ENCODE assay signal across 12 cellular contexts in genomic region chr10:14782691-14783363, GRCh38. TPM values are rescaled to one million over a fixed set of nuclear protein-coding genes. Genes with fewer than 3 reads are reported as not detected.
DNase-seq lines count a peak whose midpoint lies in the region; ATAC-seq and TF ChIP-seq lines count a peak whose summit lies in the region.
"Had no signal": no experiment of that assay in that cellular context is flagged by ENCODE, and none has a peak within 500 bp of the region (broad histone marks: within the 10 kb centered on the region; RNA-seq: fewer than 3 reads in every experiment).

No MANE protein-coding gene starts in this region.

- peak; percentile 55 for ATAC-seq in left lung
- no peak for ATAC-seq in GM19397 (IDR thresholded peaks at IDR 0.05; ENCODE audit: unreplicated experiment)
- ATAC-seq: stimulated activated memory B cell treated with anti-CD40 and anti-IgM and Interleukin-4, amounts not matched to agents 10 μg/mL and 1 μg/mL and 100 μg/mL, for 72 hours had no signal

- H3K4me3 ChIP-seq in BLaER1 (no peak overlapping the region), left lung (no peak overlapping the region)

- H3K36me3 Mint-ChIP-seq in activated naive CD8-positive, alpha-beta T cell treated with anti-CD3 and anti-CD28 coated beads for 36 hours, result peaks cover 1% of the 10 kb centered on the region
- H3K36me3 Mint-ChIP-seq: stimulated activated memory B cell treated with anti-CD40 and anti-IgM and Interleukin-4, amounts not matched to agents 10 μg/mL and 1 μg/mL and 100 μg/mL, for 72 hours had no signal

- H3K9ac ChIP-seq in BLaER1, result no peak overlapping the region

- H3K27me3 Mint-ChIP-seq in activated naive CD8-positive, alpha-beta T cell treated with anti-CD3 and anti-CD28 coated beads for 36 hours, result no peaks in the 10 kb centered on the region
- H3K27me3 Mint-ChIP-seq: central memory CD8-positive, alpha-beta T cell; stimulated activated memory B cell treated with anti-CD40 and anti-IgM and Interleukin-4, amounts not matched to agents 10 μg/mL and 1 μg/mL and 100 μg/mL, for 72 hours had no signal

- TF ChIP-seq CTCF in left lung (IDR thresholded peaks at IDR 0.05), result no peak
- no peak for TF ChIP-seq CTCF in GM13977 (IDR thresholded peaks at IDR 0.05; ENCODE audit: extremely low read depth, insufficient read depth, missing control alignments)

- H4K20me1 ChIP-seq in BLaER1, result no peaks in the 10 kb centered on the region

- H3K9me3 ChIP-seq in BLaER1 (peaks cover 12% of the 10 kb centered on the region), left lung (peaks cover 0 to 4% of the 10 kb centered on the region in 2 donors)

- H3K27ac ChIP-seq in BLaER1, result no peak overlapping the region
- H3K27ac ChIP-seq in left lung, result peak overlapping the region in 1 of 2 donors; percentile 3

- H3K4me1 ChIP-seq in BLaER1, result peaks cover 26% of the 10 kb centered on the region
- peaks cover 10 to 14% of the 10 kb centered on the region in 2 donors for H3K4me1 ChIP-seq in left lung

- peaks cover 4% of the 10 kb centered on the region for H3K4me1 Mint-ChIP-seq in activated naive CD8-positive, alpha-beta T cell treated with anti-CD3 and anti-CD28 coated beads for 36 hours
- H3K4me1 Mint-ChIP-seq: stimulated activated memory B cell treated with anti-CD40 and anti-IgM and Interleukin-4, amounts not matched to agents 10 μg/mL and 1 μg/mL and 100 μg/mL, for 72 hours had no signal

- peak; percentile 90 for DNase-seq in HT-29 (ENCODE audit: low spot score)
- DNase-seq in activated naive CD8-positive, alpha-beta T cell treated with anti-CD3 and anti-CD28 coated beads for 36 hours, result no peak
- DNase-seq in left lung, result no peak
- DNase-seq in GM13977 (ENCODE audit: low spot score), result no peak
- DNase-seq in NCI-H1436 treated with DMSO at 0.1 percent for 48 hours (lab: John Stamatoyannopoulos, UW), result no peak
- DNase-seq in inferior parietal cortex (ENCODE audit: extremely low spot score), result no peak
- DNase-seq: DMS79 treated with DMSO at 0.1 percent for 48 hours, NCI-H524 had no signal

- H3K27me3 ChIP-seq in BLaER1, result no peaks in the 10 kb centered on the region
- H3K27me3 ChIP-seq in left lung, result no peaks in the 10 kb centered on the region

- H3K36me3 ChIP-seq in BLaER1 (no peaks in the 10 kb centered on the region), left lung (no peaks in the 10 kb centered on the region)

- intact Hi-C loops in left lung (cut with DNase I), result no loop called here

- peak overlapping the region; percentile 54 for H3K4me2 ChIP-seq in BLaER1

- H3K27ac Mint-ChIP-seq in activated naive CD8-positive, alpha-beta T cell treated with anti-CD3 and anti-CD28 coated beads for 36 hours, result peak overlapping the region; percentile 62
- H3K27ac Mint-ChIP-seq: stimulated activated memory B cell treated with anti-CD40 and anti-IgM and Interleukin-4, amounts not matched to agents 10 μg/mL and 1 μg/mL and 100 μg/mL, for 72 hours had no signal

- in situ Hi-C loops in GM13977 (cut with MboI; ENCODE audit: low pct_unique_long_range_greater_than_20kb, low sequenced_read_pairs, unreplicated experiment), result no loop called here

- H3K4me3 Mint-ChIP-seq in activated naive CD8-positive, alpha-beta T cell treated with anti-CD3 and anti-CD28 coated beads for 36 hours, result no peak overlapping the region
- H3K4me3 Mint-ChIP-seq: central memory CD8-positive, alpha-beta T cell; stimulated activated memory B cell treated with anti-CD40 and anti-IgM and Interleukin-4, amounts not matched to agents 10 μg/mL and 1 μg/mL and 100 μg/mL, for 72 hours had no signal

- peaks cover 5% of the 10 kb centered on the region for H3K9me3 Mint-ChIP-seq in activated naive CD8-positive, alpha-beta T cell treated with anti-CD3 and anti-CD28 coated beads for 36 hours
- H3K9me3 Mint-ChIP-seq: stimulated activated memory B cell treated with anti-CD40 and anti-IgM and Interleukin-4, amounts not matched to agents 10 μg/mL and 1 μg/mL and 100 μg/mL, for 72 hours had no signal

RNA-seq across cellular contexts. Expression of gene FAM107B, which starts 8.1 kb away (rescaled TPM):
- 11.0 and 14.1 TPM in 2 replicates for total RNA-seq in HT-29 (2014; rRNA removed; shearing (Covaris generic))
- 100 to 1,000 TPM; 195 to 203 TPM for total RNA-seq in activated naive CD8-positive, alpha-beta T cell treated with anti-CD3 and anti-CD28 coated beads for 36 hours
- total RNA-seq in left lung, result 10 to 100 TPM; 66.2 to 75.6 TPM

RNA-seq across cellular contexts. Expression of gene CDNF, which starts 55.0 kb away (rescaled TPM):
- total RNA-seq in HT-29 (2014; rRNA removed; shearing (Covaris generic)), result not detected in 2 replicates
- total RNA-seq in activated naive CD8-positive, alpha-beta T cell treated with anti-CD3 and anti-CD28 coated beads for 36 hours, result 1 to 10 TPM in 1 of 2 experiments, under 1 TPM in 1; 0.96 to 1.6 TPM
- under 1 TPM; 0.38 to 0.71 TPM for total RNA-seq in left lung

RNA-seq across cellular contexts. Expression of gene HSPA14, which starts 55.3 kb away (rescaled TPM):
- 15.1 and 21.6 TPM in 2 replicates for total RNA-seq in HT-29 (2014; rRNA removed; shearing (Covaris generic))
- total RNA-seq in activated naive CD8-positive, alpha-beta T cell treated with anti-CD3 and anti-CD28 coated beads for 36 hours, result 10 to 100 TPM; 45.9 to 50.5 TPM
- 10 to 100 TPM in 1 of 2 donors, 1 to 10 TPM in 1; 6.6 to 13.6 TPM for total RNA-seq in left lung

RNA-seq across cellular contexts. Expression of gene MSANTD7, which starts 55.3 kb away (rescaled TPM):
- total RNA-seq in HT-29 (2014; rRNA removed; shearing (Covaris generic)), result 16.7 and 23.9 TPM in 2 replicates
- 10 to 100 TPM; 26.4 to 26.5 TPM for total RNA-seq in activated naive CD8-positive, alpha-beta T cell treated with anti-CD3 and anti-CD28 coated beads for 36 hours
- 10 to 100 TPM in 1 of 2 donors, 1 to 10 TPM in 1; 8.5 to 11.5 TPM for total RNA-seq in left lung
